ENCODE assay signal across 10 cellular contexts in genomic region chr18:55780591-55781071, GRCh38.
DNase-seq lines count a peak whose midpoint lies in the region; ATAC-seq, FAIRE-seq and TF ChIP-seq lines count a peak whose summit lies in the region.
"Had no signal": no experiment of that assay in that cellular context is flagged by ENCODE, and none has a peak within 500 bp of the region (broad histone marks: within the 10 kb centered on the region; RNA-seq: fewer than 3 reads in every experiment).

No MANE protein-coding gene starts in this region.

- no peaks in the 10 kb centered on the region for H3K9me2 ChIP-seq in Karpas-422 (replicated peaks; ENCODE audit: insufficient read depth, low read length)

- peak overlapping the region; percentile 44 for H3K4me3 ChIP-seq in A549
- no peak overlapping the region for H3K4me3 ChIP-seq in Karpas-422 (ENCODE audit: low read length)
- peak overlapping the region; percentile 81 for H3K4me3 ChIP-seq in endodermal cell (ENCODE audit: low read length)
- peak overlapping the region; percentile 51 to 74 for H3K4me3 ChIP-seq in muscle layer of colon (ENCODE audit: low read depth in 1 of 2, low read length in 2 of 2)

- H3K9ac ChIP-seq in Karpas-422 (ENCODE audit: low read length) (no peak overlapping the region), endodermal cell (ENCODE audit: extremely low read depth, low read length, poor library complexity, severe bottlenecking) (no peak overlapping the region), muscle layer of colon (ENCODE audit: low read length) (no peak overlapping the region)

- no peak for TF ChIP-seq RAD21 in A549 (conservative IDR thresholded peaks at IDR 0.05 in 1 of 2, IDR thresholded peaks at IDR 0.05 in 1 of 2)

- H3K4me1 Mint-ChIP-seq in endodermal cell: peaks cover 27% of the 10 kb centered on the region

- H3K36me3 Mint-ChIP-seq in endodermal cell (ENCODE audit: low read depth): no peaks in the 10 kb centered on the region

- no peak for FAIRE-seq in A549 (lab: Jason Lieb, UNC)

- ATAC-seq in A549 (no peak), HG03039 (IDR thresholded peaks at IDR 0.05; ENCODE audit: unreplicated experiment) (no peak), HG02571 (IDR thresholded peaks at IDR 0.05; ENCODE audit: unreplicated experiment) (no peak)

- peak overlapping the region; percentile 72 for H3K4me2 ChIP-seq in A549
- H3K4me2 ChIP-seq in Karpas-422 (ENCODE audit: low read depth, low read length, poor library complexity, severe bottlenecking): no peak overlapping the region

- POLR2A ChIA-PET in A549 (lab: Yijun Ruan, JAX): no interaction called here

- H2AFZ ChIP-seq in Karpas-422 (ENCODE audit: low read length): no peak overlapping the region

- 61% methylated on average over 8 of the region's 8 CpGs for WGBS in A549 (ENCODE audit: missing lambda C conversion rate)
- WGBS in endodermal cell (ENCODE audit: insufficient coverage in 1 of 2, insufficient read length in 1 of 2), 2 experiments: 31% methylated on average over 8 of the region's 8 CpGs; no CpG with 5 or more reads in 1 of the 2 experiments

- no peaks in the 10 kb centered on the region for H3K36me3 ChIP-seq in Karpas-422 (ENCODE audit: insufficient read depth, low read length)
- no peaks in the 10 kb centered on the region for H3K36me3 ChIP-seq in endodermal cell (ENCODE audit: control insufficient read depth, insufficient read depth, low read length)
- no peaks in the 10 kb centered on the region for H3K36me3 ChIP-seq in muscle layer of colon (ENCODE audit: insufficient read depth, low read length)

- H3K79me2 ChIP-seq in Karpas-422 (ENCODE audit: low read length): no peaks in the 10 kb centered on the region

- peaks cover 31% of the 10 kb centered on the region for H3K27me3 Mint-ChIP-seq in endodermal cell (ENCODE audit: insufficient read depth)

- no peaks in the 10 kb centered on the region for H3K9me3 Mint-ChIP-seq in endodermal cell

- no peaks in the 10 kb centered on the region for H3K9me3 ChIP-seq in A549
- H3K9me3 ChIP-seq in Karpas-422 (ENCODE audit: low read length): no peaks in the 10 kb centered on the region
- H3K9me3 ChIP-seq in endodermal cell (ENCODE audit: control insufficient read depth, low read length): no peaks in the 10 kb centered on the region
- H3K9me3 ChIP-seq in muscle layer of colon (ENCODE audit: low read length): no peaks in the 10 kb centered on the region

- no peak for TF ChIP-seq POLR2A in A549 (IDR thresholded peaks at IDR 0.05; ENCODE audit: low read length)

- 0 out of 3 replicates have a peak, but pooled peaks cover 3% of the 10 kb centered on the region for H3K4me1 ChIP-seq in A549
- peaks cover 18% of the 10 kb centered on the region for H3K4me1 ChIP-seq in Karpas-422 (ENCODE audit: low read length)
- no peaks in the 10 kb centered on the region for H3K4me1 ChIP-seq in endodermal cell (ENCODE audit: control insufficient read depth, insufficient read depth, low read length)
- H3K4me1 ChIP-seq in muscle layer of colon (ENCODE audit: insufficient read depth, low read length): peaks cover 5% of the 10 kb centered on the region

- CTCF ChIA-PET in A549 (lab: Yijun Ruan, JAX): interaction anchor here (0.8 kb wide), 1 partner anchor 365 kb away, joined by 3 read pairs; no protein-coding TSS in a partner anchor

- peak overlapping the region; percentile 74 for H3K27ac Mint-ChIP-seq in endodermal cell

- no peaks in the 10 kb centered on the region for H4K20me1 ChIP-seq in Karpas-422 (ENCODE audit: insufficient read depth, low read depth, low read length)

- TF ChIP-seq CTCF in A549 (IDR thresholded peaks at IDR 0.05) (no peak), endodermal cell (conservative IDR thresholded peaks at IDR 0.05) (peak; percentile 10)

- H3K27me3 ChIP-seq in Karpas-422 (ENCODE audit: low read length): no peaks in the 10 kb centered on the region
- peaks cover 36% of the 10 kb centered on the region for H3K27me3 ChIP-seq in endodermal cell (ENCODE audit: control insufficient read depth, insufficient read depth, low read length, poor library complexity, severe bottlenecking)
- H3K27me3 ChIP-seq in muscle layer of colon (ENCODE audit: control insufficient read depth in 1 of 2, insufficient read depth in 2 of 2, low read length in 2 of 2): peaks cover 0 to 9% of the 10 kb centered on the region in 2 donors

- no peak for TF ChIP-seq EP300 in A549 (IDR thresholded peaks at IDR 0.05)

- DNase-seq in A549 (ENCODE audit: low read depth in 1 of 2, low spot score in 1 of 2) (no peak), Karpas-422 (peak; percentile 50), endodermal cell (no peak), DMS153 treated with DMSO at 0.1 percent for 48 hours (lab: John Stamatoyannopoulos, UW; ENCODE audit: unreplicated experiment) (no peak), D341Med (ENCODE audit: low spot score) (no peak)
- DNase-seq: DND-41 had no signal

- H3K27ac ChIP-seq in A549: peak overlapping the region; percentile 35 to 72; a peak in 2 of 6 replicates
- H3K27ac ChIP-seq in Karpas-422 (ENCODE audit: low read length): no peak overlapping the region
- no peak overlapping the region for H3K27ac ChIP-seq in endodermal cell (ENCODE audit: low read depth, low read length)
- H3K27ac ChIP-seq in muscle layer of colon (ENCODE audit: low read depth, low read length): no peak overlapping the region
- H3K27ac ChIP-seq: HL-60 had no signal

- peak overlapping the region; percentile 64 for H3K4me3 Mint-ChIP-seq in endodermal cell

TF ChIP-seq in A549, 52 proteins besides CTCF, POLR2A, EP300 and RAD21:
- TF ChIP-seq HOXB13 (CRISPR knock-in tag; IDR thresholded peaks at IDR 0.05; ENCODE audit: low read depth): no peak
- no peak for TF ChIP-seq TFCP2L1 (CRISPR knock-in tag; IDR thresholded peaks at IDR 0.05)
- no peak for TF ChIP-seq HES2 (IDR thresholded peaks at IDR 0.05)
- TF ChIP-seq GATA3 (IDR thresholded peaks at IDR 0.05; ENCODE audit: borderline replicate concordance): no peak
- TF ChIP-seq JUNB (IDR thresholded peaks at IDR 0.05): no peak
- TF ChIP-seq KDM5A (IDR thresholded peaks at IDR 0.05): no peak
- TF ChIP-seq TP53 (CRISPR knock-in tag; IDR thresholded peaks at IDR 0.05): no peak
- no peak for TF ChIP-seq HDAC2 (IDR thresholded peaks at IDR 0.05)
- TF ChIP-seq PHF8 (IDR thresholded peaks at IDR 0.05; ENCODE audit: borderline replicate concordance, low read depth): no peak
- TF ChIP-seq ZNF302 (CRISPR knock-in tag; IDR thresholded peaks at IDR 0.05): no peak
- TF ChIP-seq ZSCAN20 (CRISPR knock-in tag; IDR thresholded peaks at IDR 0.05): no peak
- no peak for TF ChIP-seq RCOR1 (IDR thresholded peaks at IDR 0.05; ENCODE audit: low read depth, low read length)
- no peak for TF ChIP-seq FOSB (CRISPR knock-in tag; IDR thresholded peaks at IDR 0.05)

Comparison
In these comparisons a context has a peak if more than half of its experiments do, and no peak if none do; other contexts are left out.
1. H3K27ac ChIP-seq: peak in A549 (2 of 2); none in Karpas-422 (single experiment), endodermal cell (single experiment) and muscle layer of colon (single experiment).